In genomic region chr19:48362716-48363499, GRCh38 we compare ENCODE assay signal across 8 cellular contexts.
DNase-seq lines count a peak whose midpoint lies in the region; ATAC-seq lines count a peak whose summit lies in the region.

No MANE protein-coding gene starts in this region.

- peak overlapping the region; percentile 99 for H3K27ac ChIP-seq in cingulate gyrus (ENCODE audit: low read depth, low read length)

- ATAC-seq in GM19043 (IDR thresholded peaks at IDR 0.05; ENCODE audit: low read depth, unreplicated experiment) (peak; percentile 56), HG03439 (IDR thresholded peaks at IDR 0.05; ENCODE audit: unreplicated experiment) (peak; percentile 52)

- peak; percentile 94 for DNase-seq in AG20443 (ENCODE audit: low spot score)
- peak; percentile 95 for DNase-seq in NCI-H510A treated with DMSO at 0.1 percent for 48 hours (lab: John Stamatoyannopoulos, UW)
- DNase-seq in activated CD4-positive, alpha-beta T cell treated with anti-CD3 and anti-CD28 coated beads for 48 hours, result peak; percentile 93
- peak; percentile 88 for DNase-seq in kidney glomerular epithelial cell (lab: John Stamatoyannopoulos, UW)
- peak; percentile 83 to 87 for DNase-seq in stimulated activated CD4-positive, alpha-beta T cell treated with anti-CD3 and anti-CD28 coated beads, Interleukin-15, amount 100 ng/mL, for 48 hours (ENCODE audit: low read depth in 2 of 2)

Comparison
In these comparisons a context has a peak if more than half of its experiments do, and no peak if none do; other contexts are left out.
1. Peak in every context shown above with its lines: DNase-seq, ATAC-seq and H3K27ac ChIP-seq.